Comparison of ENCODE assay signal across 12 cellular contexts in the genomic region with DNA sequence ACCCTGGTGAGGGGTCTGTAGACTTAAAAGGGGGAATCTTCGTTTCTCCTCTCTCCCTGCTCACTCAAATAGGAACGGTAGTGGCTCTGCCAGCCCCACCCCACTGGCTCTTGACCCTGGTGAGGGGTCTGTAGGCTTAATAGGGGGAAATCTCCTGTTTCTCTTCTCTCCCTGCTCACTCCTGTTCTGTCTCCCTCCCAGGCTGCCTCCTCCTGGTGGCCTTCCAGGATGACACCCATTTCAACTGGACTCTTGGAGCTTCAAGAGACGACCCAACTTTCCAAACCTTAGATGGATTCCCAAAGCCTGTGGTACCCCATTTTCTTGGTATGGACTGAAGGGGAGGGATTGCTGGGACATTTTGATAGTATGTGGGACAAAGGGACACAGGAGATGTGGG. TPM values are rescaled to one million over a fixed set of nuclear protein-coding genes. Genes with fewer than 3 reads are reported as not detected.
DNase-seq lines count a peak whose midpoint lies in the region; ATAC-seq and TF ChIP-seq lines count a peak whose summit lies in the region.
"Had no signal": no experiment of that assay in that cellular context is flagged by ENCODE, and none has a peak within 500 bp of the region (broad histone marks: within the 10 kb centered on the region; RNA-seq: fewer than 3 reads in every experiment).

No MANE protein-coding gene starts in this region.

- H3K9me3 ChIP-seq in thyroid gland: no peaks in the 10 kb centered on the region

- no peak for TF ChIP-seq POLR2A in thyroid gland (IDR thresholded peaks at IDR 0.05)

- TF ChIP-seq CTCF in GM12874 (IDR thresholded peaks at IDR 0.05; ENCODE audit: insufficient read depth, low read depth, low read length) (peak; percentile 13; the same call in 1 of the 2 replicates), astrocyte of the cerebellum (IDR thresholded peaks at IDR 0.05; ENCODE audit: low read depth, low read length, missing control alignments) (peak; percentile 9), thyroid gland (IDR thresholded peaks at IDR 0.05) (no peak)

- no peak for ATAC-seq in GM18520 (IDR thresholded peaks at IDR 0.05; ENCODE audit: unreplicated experiment)

- no peaks in the 10 kb centered on the region for H3K36me3 ChIP-seq in thyroid gland

- H3K9me3 Mint-ChIP-seq in T-helper 2 cell treated with Interferon-gamma antibody and Interleukin-4, amounts not matched to agents 5 μg/mL and 100 μg/mL, for 36 hours: no peaks in the 10 kb centered on the region
- H3K9me3 Mint-ChIP-seq: T-helper 1 cell treated with Interleukin-12 subunit alpha and Interleukin-12 subunit beta and Interleukin-4 antibody, amounts not matched to agents 30 μg/mL and 1 μg/mL, for 36 hours had no signal

- no peaks in the 10 kb centered on the region for H3K4me1 Mint-ChIP-seq in T-helper 2 cell treated with Interferon-gamma antibody and Interleukin-4, amounts not matched to agents 5 μg/mL and 100 μg/mL, for 36 hours (ENCODE audit: low read depth)

- no peak overlapping the region for H3K4me3 Mint-ChIP-seq in T-helper 2 cell treated with Interferon-gamma antibody and Interleukin-4, amounts not matched to agents 5 μg/mL and 100 μg/mL, for 36 hours

- DNase-seq in ACHN (peak; percentile 48), astrocyte of the cerebellum (ENCODE audit: low read depth) (no peak), kidney glomerular epithelial cell (lab: John Stamatoyannopoulos, UW) (peak; percentile 16), thyroid gland (no peak), GOT3 (lab: John Stamatoyannopoulos, UW) (no peak)
- no peak for DNase-seq in T-helper 2 cell treated with Interferon-gamma antibody and Interleukin-4, amounts not matched to agents 5 μg/mL and 100 μg/mL, for 36 hours (ENCODE audit: low spot score)
- DNase-seq: activated CD8-positive, alpha-beta memory T cell treated with anti-CD3 and anti-CD28 coated beads, Interleukin-2, amount 50 U/mL, for 4 hours; NCI-H510A treated with DMSO at 0.1 percent for 48 hours had no signal

- H3K27me3 Mint-ChIP-seq in T-helper 2 cell treated with Interferon-gamma antibody and Interleukin-4, amounts not matched to agents 5 μg/mL and 100 μg/mL, for 36 hours (ENCODE audit: low read depth): peaks cover 54% of the 10 kb centered on the region

- 78 to 89% methylated on average over 3 of the region's 3 CpGs for WGBS in thyroid gland, 2 donors

- intact Hi-C loops in thyroid gland (cut with DNase I): no loop called here

- no peak overlapping the region for H3K27ac ChIP-seq in thyroid gland
- H3K27ac ChIP-seq: coronary artery had no signal

- H3K27ac Mint-ChIP-seq in T-helper 2 cell treated with Interferon-gamma antibody and Interleukin-4, amounts not matched to agents 5 μg/mL and 100 μg/mL, for 36 hours: no peak overlapping the region
- H3K27ac Mint-ChIP-seq: T-helper 1 cell treated with Interleukin-12 subunit alpha and Interleukin-12 subunit beta and Interleukin-4 antibody, amounts not matched to agents 30 μg/mL and 1 μg/mL, for 36 hours had no signal

- no peaks in the 10 kb centered on the region for H3K27me3 ChIP-seq in thyroid gland

- in situ Hi-C loops in ACHN (cut with HindIII; ENCODE audit: low pct_ligation_motif_present, low pct_unique_long_range_greater_than_20kb, low sequenced_read_pairs): no loop called here
- in situ Hi-C loops in astrocyte of the cerebellum (cut with HindIII; ENCODE audit: low sequenced_read_pairs): loop anchor here (5.0 to 25.0 kb wide), 2 partner anchors 48 to 178 kb away; no protein-coding TSS in a partner anchor

- no peaks in the 10 kb centered on the region for H3K36me3 Mint-ChIP-seq in T-helper 2 cell treated with Interferon-gamma antibody and Interleukin-4, amounts not matched to agents 5 μg/mL and 100 μg/mL, for 36 hours (ENCODE audit: low read depth)

- H3K4me3 ChIP-seq in astrocyte of the cerebellum (ENCODE audit: low read depth, low read length) (no peak overlapping the region), thyroid gland (replicated peaks in 1 of 3) (no peak overlapping the region)

- H3K4me1 ChIP-seq in thyroid gland: peaks cover 4 to 14% of the 10 kb centered on the region in 2 donors

RNA-seq across cellular contexts. Expression of a gene that starts 1.4 kb away (rescaled TPM):
- 10 to 100 TPM in 3 of 4 donors, 1 to 10 TPM in 1; 7.5 to 27.3 (median 23.8) TPM for total RNA-seq in thyroid gland

RNA-seq across cellular contexts. Expression of a gene that starts 56.2 kb away (rescaled TPM):
- total RNA-seq in thyroid gland: 100 to 1,000 TPM in 3 of 4 donors, 10 to 100 TPM in 1; 83.4 to 258 (median 146) TPM

Comparison
In these comparisons a context has a peak if more than half of its experiments do, and no peak if none do; other contexts are left out.
1. DNase-seq: peak in ACHN (single experiment) and kidney glomerular epithelial cell (single experiment); none in astrocyte of the cerebellum (single experiment), thyroid gland (0 of 2), T-helper 2 cell treated with Interferon-gamma antibody and Interleukin-4, amounts not matched to agents 5 μg/mL and 100 μg/mL, for 36 hours (single experiment) and GOT3 (single experiment).
2. CTCF ChIP-seq: peak in GM12874 (single experiment) and astrocyte of the cerebellum (single experiment); none in thyroid gland (0 of 6).